ENCODE assay signal across 11 cellular contexts in the genomic region with DNA sequence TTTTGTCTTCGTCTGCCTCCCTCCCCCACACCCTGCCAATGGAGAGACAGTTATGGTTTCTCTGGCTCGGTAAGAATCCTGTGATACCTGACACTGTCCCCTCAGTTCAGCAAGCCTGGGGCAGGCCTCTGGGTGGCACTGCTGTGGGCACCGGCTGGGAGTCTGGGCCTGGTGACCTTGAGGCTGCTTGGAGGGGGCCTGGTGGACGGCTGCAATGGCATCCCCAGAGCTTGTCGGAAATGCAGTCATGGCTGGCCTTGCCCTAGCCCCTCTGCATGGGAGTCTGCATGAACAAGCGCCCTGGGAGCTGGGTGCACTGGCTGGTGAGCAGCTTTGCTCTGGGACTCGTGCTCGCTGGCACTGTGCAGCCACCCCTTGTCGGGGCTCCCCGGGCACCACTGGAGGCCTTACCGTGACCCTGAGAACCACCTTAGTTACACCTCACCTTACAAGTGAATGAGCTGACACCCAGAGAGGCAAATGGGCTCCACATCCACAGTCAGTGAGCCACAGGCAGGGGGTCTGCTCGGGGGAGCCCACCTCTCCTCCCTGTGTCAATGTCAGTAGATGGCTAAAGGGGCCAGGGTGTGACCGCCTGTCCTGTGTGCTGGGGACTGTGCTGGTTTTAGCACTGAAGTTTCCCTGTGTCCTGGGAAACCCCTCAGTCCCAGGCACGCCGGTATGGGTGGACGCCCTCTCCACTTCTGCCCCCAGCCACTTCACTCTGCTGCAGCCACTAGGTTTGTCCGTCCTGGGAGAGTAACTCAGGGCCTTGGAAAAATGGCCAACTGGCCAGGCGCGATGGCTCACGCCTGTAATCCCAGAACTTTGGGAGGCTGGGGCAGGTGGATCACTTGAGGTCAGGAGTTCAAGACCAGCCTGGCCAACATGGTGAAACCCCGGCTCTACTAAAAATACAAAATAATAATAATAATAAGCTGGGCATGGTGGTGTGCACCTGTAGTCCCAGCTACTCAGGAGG. TPM values are rescaled to one million over a fixed set of nuclear protein-coding genes. Genes with fewer than 3 reads are reported as not detected.
DNase-seq lines count a peak whose midpoint lies in the region; ATAC-seq, FAIRE-seq and TF ChIP-seq lines count a peak whose summit lies in the region.
"Had no signal": no experiment of that assay in that cellular context is flagged by ENCODE, and none has a peak within 500 bp of the region (broad histone marks: within the 10 kb centered on the region; RNA-seq: fewer than 3 reads in every experiment).

No MANE protein-coding gene starts in this region.

- no peak for ATAC-seq in activated T-cell treated with anti-CD3 and anti-CD28 coated beads, Interleukin-2, amount 50 U/mL, for 4 hours
- no peak for ATAC-seq in activated naive CD8-positive, alpha-beta T cell treated with anti-CD3 and anti-CD28 coated beads, Interleukin-2, amount 10 ng/mL, durations not matched to agents 7 days and 5 days (ENCODE audit: low read depth)
- ATAC-seq in HG03460 (IDR thresholded peaks at IDR 0.05; ENCODE audit: unreplicated experiment) = no peak
- ATAC-seq in esophagus mucosa = no peak

- POLR2A ChIA-PET in activated naive CD8-positive, alpha-beta T cell treated with anti-CD3 and anti-CD28 coated beads, Interleukin-2, amount 10 ng/mL, durations not matched to agents 7 days and 5 days (lab: Charles Lee) = no interaction called here

- H3K36me3 ChIP-seq in keratinocyte (ENCODE audit: control insufficient read depth in 2 of 2, extremely low read depth in 1 of 2, insufficient read depth in 2 of 2, low read length in 2 of 2) (peaks cover 0 to 6% of the 10 kb centered on the region in 2 experiments), tibial nerve (no peaks in the 10 kb centered on the region)

- no peak overlapping the region for H3K9ac ChIP-seq in keratinocyte (ENCODE audit: control insufficient read depth, extremely low read depth, insufficient read depth, low read length)

- no peaks in the 10 kb centered on the region for H3K27me3 ChIP-seq in keratinocyte (ENCODE audit: control insufficient read depth, extremely low read depth, insufficient read depth, low read length)
- H3K27me3 ChIP-seq in tibial nerve = no peaks in the 10 kb centered on the region

- H3K9me3 ChIP-seq in keratinocyte (ENCODE audit: control insufficient read depth, low read depth, low read length) = no peaks in the 10 kb centered on the region
- no peaks in the 10 kb centered on the region for H3K9me3 ChIP-seq in tibial nerve

- peak overlapping the region; percentile 76 for H3K4me3 Mint-ChIP-seq in activated T-cell treated with anti-CD3 and anti-CD28 coated beads, Interleukin-2, amount 50 U/mL, for 4 hours
- peak overlapping the region; percentile 85 for H3K4me3 Mint-ChIP-seq in activated naive CD8-positive, alpha-beta T cell treated with anti-CD3 and anti-CD28 coated beads, Interleukin-2, amount 10 ng/mL, durations not matched to agents 7 days and 5 days

- peak overlapping the region; percentile 80 for H3K4me2 ChIP-seq in keratinocyte (ENCODE audit: control insufficient read depth, extremely low read depth, insufficient read depth, low read depth, low read length)

- no peak for TF ChIP-seq POLR2A in tibial nerve (IDR thresholded peaks at IDR 0.05)

- dilution Hi-C loops in keratinocyte (cut with MboI; ENCODE audit: extremely low pct_ligation_motif_present, low sequenced_read_pairs) = no loop called here

- TF ChIP-seq CTCF in keratinocyte (optimal IDR thresholded peaks at IDR 0.05 in 1 of 3, IDR thresholded peaks at IDR 0.05 in 1 of 3, conservative IDR thresholded peaks at IDR 0.05 in 1 of 3; ENCODE audit: extremely low read depth in 1 of 3, insufficient read depth in 2 of 3, low read length in 3 of 3) (peak in 1 of 3 experiments; percentile 20), tibial nerve (IDR thresholded peaks at IDR 0.05) (no peak)

- H3K9me3 Mint-ChIP-seq in activated T-cell treated with anti-CD3 and anti-CD28 coated beads, Interleukin-2, amount 50 U/mL, for 4 hours = no peaks in the 10 kb centered on the region
- H3K9me3 Mint-ChIP-seq in activated naive CD8-positive, alpha-beta T cell treated with anti-CD3 and anti-CD28 coated beads, Interleukin-2, amount 10 ng/mL, durations not matched to agents 7 days and 5 days = no peaks in the 10 kb centered on the region

- no peak for DNase-seq in activated T-cell treated with anti-CD3 and anti-CD28 coated beads, Interleukin-2, amount 50 U/mL, for 4 hours
- DNase-seq in activated T-cell treated with anti-CD3 and anti-CD28 coated beads, Interleukin-2, amount 50 U/mL, for 1 hour = no peak
- no peak for DNase-seq in activated naive CD8-positive, alpha-beta T cell treated with anti-CD3 and anti-CD28 coated beads, Interleukin-2, amount 10 ng/mL, durations not matched to agents 7 days and 5 days
- no peak for DNase-seq in keratinocyte (ENCODE audit: low read depth, low spot score)
- DNase-seq in tibial nerve (ENCODE audit: low spot score in 2 of 2) = no peak
- no peak for DNase-seq in stimulated activated CD4-positive, alpha-beta T cell treated with anti-CD3 and anti-CD28 coated beads, Interleukin-2, amount 100 ng/mL, for 24 hours
- DNase-seq: dermis blood vessel endothelial cell; stimulated activated CD4-positive, alpha-beta T cell treated with anti-CD3 and anti-CD28 coated beads, Interleukin-4, amount 100 ng/mL, for 1 hour had no signal

- peak overlapping the region; percentile 95 for H3K27ac Mint-ChIP-seq in activated naive CD8-positive, alpha-beta T cell treated with anti-CD3 and anti-CD28 coated beads, Interleukin-2, amount 10 ng/mL, durations not matched to agents 7 days and 5 days

- no peak overlapping the region for H2AFZ ChIP-seq in keratinocyte (ENCODE audit: control insufficient read depth, low read length)

- H3K27me3 Mint-ChIP-seq in activated T-cell treated with anti-CD3 and anti-CD28 coated beads, Interleukin-2, amount 50 U/mL, for 4 hours (ENCODE audit: low read depth) = no peaks in the 10 kb centered on the region
- no peaks in the 10 kb centered on the region for H3K27me3 Mint-ChIP-seq in activated naive CD8-positive, alpha-beta T cell treated with anti-CD3 and anti-CD28 coated beads, Interleukin-2, amount 10 ng/mL, durations not matched to agents 7 days and 5 days

- H3K4me3 ChIP-seq in keratinocyte (ENCODE audit: control insufficient read depth in 2 of 3, extremely low read depth in 1 of 3, insufficient read depth in 2 of 3, low read depth in 1 of 3, low read length in 3 of 3) = peak overlapping the region in 2 of 3 experiments; percentile 6 to 44
- peak overlapping the region in 3 of 4 donors; percentile 7 to 49 (median 31) for H3K4me3 ChIP-seq in tibial nerve

- H3K9me1 ChIP-seq in keratinocyte (ENCODE audit: control insufficient read depth, extremely low read depth, insufficient read depth, low read length) = no peaks in the 10 kb centered on the region

- H3K36me3 Mint-ChIP-seq in activated T-cell treated with anti-CD3 and anti-CD28 coated beads, Interleukin-2, amount 50 U/mL, for 4 hours (ENCODE audit: insufficient read depth) = no peaks in the 10 kb centered on the region
- peaks cover 7% of the 10 kb centered on the region for H3K36me3 Mint-ChIP-seq in activated naive CD8-positive, alpha-beta T cell treated with anti-CD3 and anti-CD28 coated beads, Interleukin-2, amount 10 ng/mL, durations not matched to agents 7 days and 5 days

- WGBS in tibial nerve, 2 donors = 64 to 72% methylated on average over 13 to 19 of the region's 21 CpGs

- H3K27ac ChIP-seq in keratinocyte (ENCODE audit: control insufficient read depth, insufficient read depth, low read length) (no peak overlapping the region), tibial nerve (peak overlapping the region; percentile 21 to 86 (median 78))

- peaks cover 17% of the 10 kb centered on the region for H3K4me1 Mint-ChIP-seq in activated T-cell treated with anti-CD3 and anti-CD28 coated beads, Interleukin-2, amount 50 U/mL, for 4 hours (ENCODE audit: low read depth)
- peaks cover 14% of the 10 kb centered on the region for H3K4me1 Mint-ChIP-seq in activated naive CD8-positive, alpha-beta T cell treated with anti-CD3 and anti-CD28 coated beads, Interleukin-2, amount 10 ng/mL, durations not matched to agents 7 days and 5 days

- no peak for FAIRE-seq in keratinocyte (lab: Jason Lieb, UNC)
- FAIRE-seq: TTC549 had no signal

- peaks cover 18% of the 10 kb centered on the region for H3K79me2 ChIP-seq in keratinocyte (ENCODE audit: control insufficient read depth, insufficient read depth, low read length)

- H4K20me1 ChIP-seq in keratinocyte (ENCODE audit: control insufficient read depth, extremely low read depth, insufficient read depth, low read length) = no peaks in the 10 kb centered on the region

- H3K4me1 ChIP-seq in keratinocyte (ENCODE audit: control insufficient read depth, extremely low read depth, insufficient read depth, low read length) = peaks cover 41% of the 10 kb centered on the region
- H3K4me1 ChIP-seq in tibial nerve = peaks cover 0 to 73% (median 54%) of the 10 kb centered on the region in 4 donors

- TF ChIP-seq EP300 in tibial nerve (IDR thresholded peaks at IDR 0.05) = no peak

RNA-seq across cellular contexts. Expression of gene LGALS3BP, which starts 1.4 kb away (rescaled TPM):
- total RNA-seq in activated T-cell treated with anti-CD3 and anti-CD28 coated beads, Interleukin-2, amount 50 U/mL, for 4 hours = 10 to 100 TPM; 14.5 to 32.1 (median 29.9) TPM
- 100 to 1,000 TPM; 193 to 222 TPM for total RNA-seq in activated naive CD8-positive, alpha-beta T cell treated with anti-CD3 and anti-CD28 coated beads, Interleukin-2, amount 10 ng/mL, durations not matched to agents 7 days and 5 days
- polyA plus RNA-seq in keratinocyte = 53.0 to 137 TPM (median 97.1 TPM) in 3 replicates
- 16.5 TPM for polyA plus RNA-seq in keratinocyte (2011; ENCODE audit: low read depth)
- 63.1 and 93.6 TPM in 2 replicates for polyA plus RNA-seq in keratinocyte (2011; cell fraction: cytosol; rRNA removed)
- polyA plus RNA-seq in keratinocyte (2011; cell fraction: nucleus; rRNA removed) = 277 and 483 TPM in 2 replicates
- polyA plus RNA-seq in keratinocyte (2012; ENCODE audit: low replicate concordance) = 33.5 and 219 TPM in 2 replicates
- 91.3 to 288 TPM (median 137 TPM) in 3 replicates for polyA minus RNA-seq in keratinocyte
- 237 TPM for polyA minus RNA-seq in keratinocyte (2011; cell fraction: cytosol; rRNA and poly(A)+ RNA removed)
- polyA minus RNA-seq in keratinocyte (2011; cell fraction: nucleus; rRNA and poly(A)+ RNA removed) = 457 and 590 TPM in 2 replicates
- 100 to 1,000 TPM; 191 to 392 (median 296) TPM for total RNA-seq in tibial nerve
- total RNA-seq in esophagus mucosa = 193 TPM

RNA-seq across cellular contexts. Expression of gene CANT1, which starts 31.3 kb away (rescaled TPM):
- 10 to 100 TPM; 46.7 to 68.6 (median 55.5) TPM for total RNA-seq in activated T-cell treated with anti-CD3 and anti-CD28 coated beads, Interleukin-2, amount 50 U/mL, for 4 hours
- 10 to 100 TPM; 56.0 to 61.5 TPM for total RNA-seq in activated naive CD8-positive, alpha-beta T cell treated with anti-CD3 and anti-CD28 coated beads, Interleukin-2, amount 10 ng/mL, durations not matched to agents 7 days and 5 days
- polyA plus RNA-seq in keratinocyte = 53.2 to 78.1 TPM (median 54.6 TPM) in 3 replicates
- 14.4 TPM for polyA plus RNA-seq in keratinocyte (2011; ENCODE audit: low read depth)
- polyA plus RNA-seq in keratinocyte (2011; cell fraction: cytosol; rRNA removed) = 46.5 and 62.9 TPM in 2 replicates
- polyA plus RNA-seq in keratinocyte (2011; cell fraction: nucleus; rRNA removed) = 101 and 111 TPM in 2 replicates
- 37.7 and 65.6 TPM in 2 replicates for polyA plus RNA-seq in keratinocyte (2012; ENCODE audit: low replicate concordance)
- 62.2 to 79.7 TPM (median 66.9 TPM) in 3 replicates for polyA minus RNA-seq in keratinocyte
- polyA minus RNA-seq in keratinocyte (2011; cell fraction: cytosol; rRNA and poly(A)+ RNA removed) = 106 TPM
- 120 and 137 TPM in 2 replicates for polyA minus RNA-seq in keratinocyte (2011; cell fraction: nucleus; rRNA and poly(A)+ RNA removed)
- 10 to 100 TPM; 21.0 to 27.3 (median 25.5) TPM for total RNA-seq in tibial nerve
- total RNA-seq in esophagus mucosa = 55.5 TPM

RNA-seq across cellular contexts. Expression of gene C1QTNF1, which starts 45.7 kb away (rescaled TPM):
- under 1 TPM; 0.29 to 0.41 (median 0.38) TPM for total RNA-seq in activated T-cell treated with anti-CD3 and anti-CD28 coated beads, Interleukin-2, amount 50 U/mL, for 4 hours
- not detected for total RNA-seq in activated naive CD8-positive, alpha-beta T cell treated with anti-CD3 and anti-CD28 coated beads, Interleukin-2, amount 10 ng/mL, durations not matched to agents 7 days and 5 days
- polyA plus RNA-seq in keratinocyte = 6.6 to 17.2 TPM (median 14.3 TPM) in 3 replicates
- 0.25 TPM for polyA plus RNA-seq in keratinocyte (2011; ENCODE audit: low read depth)
- polyA plus RNA-seq in keratinocyte (2011; cell fraction: cytosol; rRNA removed) = 9.6 and 17.3 TPM in 2 replicates
- polyA plus RNA-seq in keratinocyte (2011; cell fraction: nucleus; rRNA removed) = 22.3 and 34.7 TPM in 2 replicates
- polyA plus RNA-seq in keratinocyte (2012; ENCODE audit: low replicate concordance) = 1.2 and 18.7 TPM in 2 replicates
- polyA minus RNA-seq in keratinocyte = 7.8 to 26.3 TPM (median 17.1 TPM) in 3 replicates
- polyA minus RNA-seq in keratinocyte (2011; cell fraction: cytosol; rRNA and poly(A)+ RNA removed) = 31.3 TPM
- polyA minus RNA-seq in keratinocyte (2011; cell fraction: nucleus; rRNA and poly(A)+ RNA removed) = 28.9 and 39.9 TPM in 2 replicates
- total RNA-seq in tibial nerve (100 to 1,000 TPM in 1 of 4 donors, 10 to 100 TPM in 3; 67.1 to 147 (median 90.0) TPM), esophagus mucosa (4.1 TPM)

RNA-seq across cellular contexts. Expression of gene TIMP2, which starts 53.1 kb away (rescaled TPM):
- total RNA-seq in activated T-cell treated with anti-CD3 and anti-CD28 coated beads, Interleukin-2, amount 50 U/mL, for 4 hours = 1 to 10 TPM in 1 of 3 donors, under 1 TPM in 2; 0.63 to 1.0 (median 0.81) TPM
- 1 to 10 TPM; 5.0 to 6.0 TPM for total RNA-seq in activated naive CD8-positive, alpha-beta T cell treated with anti-CD3 and anti-CD28 coated beads, Interleukin-2, amount 10 ng/mL, durations not matched to agents 7 days and 5 days
- polyA plus RNA-seq in keratinocyte = 1.2 to 5.7 TPM (median 2.3 TPM) in 3 replicates
- 37.8 TPM for polyA plus RNA-seq in keratinocyte (2011; ENCODE audit: low read depth)
- 6.4 and 7.2 TPM in 2 replicates for polyA plus RNA-seq in keratinocyte (2011; cell fraction: cytosol; rRNA removed)
- 20.7 and 20.9 TPM in 2 replicates for polyA plus RNA-seq in keratinocyte (2011; cell fraction: nucleus; rRNA removed)
- 5.5 and 31.7 TPM in 2 replicates for polyA plus RNA-seq in keratinocyte (2012; ENCODE audit: low replicate concordance)
- 2.7 to 5.9 TPM (median 4.7 TPM) in 3 replicates for polyA minus RNA-seq in keratinocyte
- polyA minus RNA-seq in keratinocyte (2011; cell fraction: cytosol; rRNA and poly(A)+ RNA removed) = 5.0 TPM
- 9.7 and 14.5 TPM in 2 replicates for polyA minus RNA-seq in keratinocyte (2011; cell fraction: nucleus; rRNA and poly(A)+ RNA removed)
- total RNA-seq in tibial nerve (100 to 1,000 TPM; 187 to 456 (median 339) TPM), esophagus mucosa (16.1 TPM)

Comparison
In these comparisons a context has a peak if more than half of its experiments do, and no peak if none do; other contexts are left out.
1. RNA of gene C1QTNF1, which starts 45.7 kb away (total RNA-seq): 67.1 to 147 TPM in tibial nerve; 4.1 TPM in esophagus mucosa (single experiment), 0.29 to 0.41 TPM in activated T-cell treated with anti-CD3 and anti-CD28 coated beads, Interleukin-2, amount 50 U/mL, for 4 hours and not detected in activated naive CD8-positive, alpha-beta T cell treated with anti-CD3 and anti-CD28 coated beads, Interleukin-2, amount 10 ng/mL, durations not matched to agents 7 days and 5 days; every median in the first group is over 10 times any median in the second.